In the genomic region with DNA sequence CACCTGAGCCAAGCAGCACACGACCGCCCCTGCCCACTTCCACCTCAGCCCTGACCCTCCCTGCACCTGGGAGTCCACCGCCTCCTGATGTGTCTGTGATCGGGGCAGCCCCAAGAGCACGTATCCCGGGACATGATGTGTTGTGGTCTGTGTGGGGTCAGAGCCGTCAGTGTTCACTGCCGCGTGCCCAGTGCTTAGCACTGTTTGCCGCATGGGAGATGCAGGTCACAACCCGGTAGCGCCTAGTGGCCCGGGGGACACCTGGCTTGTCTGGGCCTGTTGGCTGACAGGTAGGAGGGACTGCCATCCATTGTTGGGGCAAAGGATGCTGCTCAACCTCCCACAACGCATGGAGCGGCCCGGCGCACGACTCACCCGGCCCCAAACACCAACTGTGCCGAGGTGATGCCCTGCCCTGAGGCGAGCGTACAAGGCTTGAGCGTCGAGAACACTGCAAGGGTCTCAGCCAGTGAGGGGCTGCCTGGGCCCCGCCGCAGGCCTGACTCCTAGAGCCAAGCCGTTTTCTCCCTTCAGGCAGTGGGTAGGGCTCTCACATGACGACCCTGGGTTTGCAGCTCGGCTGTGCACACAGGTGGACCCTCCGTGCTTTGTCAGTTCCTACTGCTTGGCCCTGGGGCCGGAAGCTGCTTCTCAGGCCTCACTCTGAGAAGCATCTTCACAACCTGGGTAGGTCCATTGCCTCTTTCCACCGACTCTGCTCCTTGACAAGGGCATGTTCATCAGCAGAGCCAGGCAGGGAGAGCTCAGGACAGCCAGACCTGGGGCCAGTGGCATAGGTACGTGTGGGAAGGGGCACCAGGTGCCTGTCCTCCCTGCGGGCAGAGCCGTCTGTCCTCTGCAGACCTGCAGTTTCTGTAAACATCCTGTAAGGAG, we compare ENCODE assay signal across 19 cellular contexts. TPM values are rescaled to one million over a fixed set of nuclear protein-coding genes. Genes with fewer than 3 reads are reported as not detected.
DNase-seq lines count a peak whose midpoint lies in the region; ATAC-seq lines count a peak whose summit lies in the region.
"Had no signal": no experiment of that assay in that cellular context is flagged by ENCODE, and none has a peak within 500 bp of the region (broad histone marks: within the 10 kb centered on the region; RNA-seq: fewer than 3 reads in every experiment).

No MANE protein-coding gene starts in this region.

- H3K4ac ChIP-seq in mesendoderm (ENCODE audit: low read depth, low read length): no peak overlapping the region

- no CpG with 5 or more reads among the region's 35 CpGs for WGBS in mesendoderm (ENCODE audit: extremely low coverage, insufficient coverage, low lambda C conversion rate)

- no peak overlapping the region for H3K9ac ChIP-seq in mesendoderm (ENCODE audit: low read length)

- peak overlapping the region; percentile 8 for H3K27ac ChIP-seq in angular gyrus (ENCODE audit: low read depth, low read length)
- no peak overlapping the region for H3K27ac ChIP-seq in mesendoderm (ENCODE audit: low read depth, low read length)
- H3K27ac ChIP-seq: SK-N-MC had no signal

- H3K4me1 ChIP-seq in mesendoderm (ENCODE audit: control insufficient read depth, low read depth, low read length): peaks cover 2% of the 10 kb centered on the region

- H4K8ac ChIP-seq in mesendoderm (ENCODE audit: low read depth, low read length): no peak overlapping the region

- no peak overlapping the region for H2BK5ac ChIP-seq in mesendoderm (ENCODE audit: low read length)

- H3K79me1 ChIP-seq in mesendoderm (ENCODE audit: low read length): peaks cover 5% of the 10 kb centered on the region

- H3K79me2 ChIP-seq in mesendoderm (ENCODE audit: control insufficient read depth, insufficient read depth, low read length): peaks cover 4% of the 10 kb centered on the region

- no peak overlapping the region for H3K4me2 ChIP-seq in mesendoderm (ENCODE audit: low read length)

- H2BK120ac ChIP-seq in mesendoderm (ENCODE audit: low read depth, low read length): no peak overlapping the region

- H4K5ac ChIP-seq in mesendoderm (ENCODE audit: low read length): no peak overlapping the region

- no peak overlapping the region for H3K4me3 ChIP-seq in mesendoderm (ENCODE audit: low read length)
- H3K4me3 ChIP-seq: SK-N-MC had no signal

- H3K18ac ChIP-seq in mesendoderm (ENCODE audit: low read length): no peak overlapping the region

- H3K36me3 ChIP-seq in mesendoderm (ENCODE audit: control insufficient read depth, insufficient read depth, low read length): no peaks in the 10 kb centered on the region

- no peak overlapping the region for H3K56ac ChIP-seq in mesendoderm (ENCODE audit: low read length)

- DNase-seq in Right ventricle myocardium inferior (ENCODE audit: missing footprints) (peak; percentile 40), left ventricle myocardium superior (no peak), mesendoderm (no peak), inferior parietal cortex (ENCODE audit: extremely low spot score) (no peak), NCI-H1105 (lab: John Stamatoyannopoulos, UW) (no peak), NCI-H345 treated with DMSO at 0.1 percent for 48 hours (lab: John Stamatoyannopoulos, UW; ENCODE audit: unreplicated experiment) (no peak)
- DNase-seq: 8988T, C1 segment of cervical spinal cord, GF-D8, HFFc6, KBM-7, NCI-H1092, NCI-H1436 treated with DMSO at 0.1 percent for 48 hours, NCI-H1930, NCI-H774, SHP77 treated with DMSO at 0.1 percent for 48 hours had no signal

- ATAC-seq in Right ventricle myocardium inferior (no peak), left ventricle myocardium superior (no peak), GM18520 (IDR thresholded peaks at IDR 0.05; ENCODE audit: unreplicated experiment) (no peak)

- no peak overlapping the region for H2AK5ac ChIP-seq in mesendoderm (ENCODE audit: low read length)

- intact Hi-C loops in Right ventricle myocardium inferior (cut with DNase I) (loop anchor here (5.0 kb wide), 1 partner anchor 34 kb away; no protein-coding TSS in a partner anchor), left ventricle myocardium superior (cut with micrococcal nuclease) (no loop called here)

- H3K23ac ChIP-seq in mesendoderm (ENCODE audit: low read length): peak overlapping the region; percentile 2

- H2BK15ac ChIP-seq in mesendoderm (replicated peaks; ENCODE audit: low read depth): no peak overlapping the region

- H3K27me3 ChIP-seq in mesendoderm (ENCODE audit: insufficient read depth, low read length, poor library complexity): no peaks in the 10 kb centered on the region

RNA-seq across cellular contexts. Expression of gene C16orf95, which starts 5.9 kb away (rescaled TPM):
- total RNA-seq in Right ventricle myocardium inferior (4.2 TPM), left ventricle myocardium superior (2.6 TPM)
- 2.8 TPM for polyA plus RNA-seq in mesendoderm (2013, experiment 1 of 2)
- polyA plus RNA-seq in mesendoderm (2013, experiment 2 of 2): 2.4 TPM
